Comparison of ENCODE assay signal across 21 cellular contexts in the genomic region with DNA sequence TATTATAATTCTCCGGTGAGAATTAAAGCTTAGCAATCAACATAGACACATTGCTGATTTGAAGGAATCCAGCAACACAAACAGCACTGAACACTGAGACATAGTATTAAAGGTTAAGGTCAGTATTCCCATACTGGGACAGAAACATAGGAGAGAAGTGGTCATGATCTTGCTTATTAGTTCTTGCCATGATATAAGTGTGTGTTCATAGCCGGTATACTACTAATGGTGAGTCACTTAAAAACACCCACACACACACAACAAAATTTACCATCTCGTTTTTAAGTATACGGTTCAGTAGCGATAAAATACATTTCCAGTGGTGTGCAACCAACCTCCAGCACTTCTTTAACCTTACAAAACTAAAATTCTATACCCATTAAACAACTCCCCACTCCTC.
"Had no signal": no experiment of that assay in that cellular context is flagged by ENCODE, and none has a peak within 500 bp of the region (broad histone marks: within the 10 kb centered on the region; RNA-seq: fewer than 3 reads in every experiment).

No MANE protein-coding gene starts in this region.

- H3K27ac Mint-ChIP-seq: dendritic cell treated with granulocyte-macrophage colony-stimulating factor and Interleukin-4, amounts not matched to agents 40 ng/mL and 50 ng/mL, for 4 days; effector memory CD8-positive, alpha-beta T cell; stimulated activated effector memory CD8-positive, alpha-beta T cell treated with anti-CD3 and anti-CD28 coated beads, Interleukin-12 subunit alpha, Interleukin-12 subunit beta, amount 100 ng/mL, for 72 hours; type B pancreatic cell had no signal

- ATAC-seq: effector memory CD8-positive, alpha-beta T cell; heart left ventricle; naive thymus-derived CD4-positive, alpha-beta T cell; right cardiac atrium; stimulated activated effector memory CD8-positive, alpha-beta T cell treated with anti-CD3 and anti-CD28 coated beads, Interleukin-12 subunit alpha, Interleukin-12 subunit beta, amount 100 ng/mL, for 72 hours; stimulated activated naive CD8-positive, alpha-beta T cell treated with anti-CD3 and anti-CD28 coated beads, Interleukin-15, Interleukin-2, amounts not matched to agents 100 U/mL and 50 U/mL, for 24 hours had no signal

- H3K4me1 Mint-ChIP-seq: naive thymus-derived CD4-positive, alpha-beta T cell; neural crest cell; stimulated activated effector memory CD8-positive, alpha-beta T cell treated with anti-CD3 and anti-CD28 coated beads, Interleukin-12 subunit alpha, Interleukin-12 subunit beta, amount 100 ng/mL, for 72 hours had no signal

- H3K27me3 ChIP-seq: heart left ventricle, ovary, suprapubic skin, thyroid gland had no signal

- H3K27me3 Mint-ChIP-seq: dendritic cell treated with granulocyte-macrophage colony-stimulating factor and Interleukin-4, amounts not matched to agents 40 ng/mL and 50 ng/mL, for 4 days; effector memory CD8-positive, alpha-beta T cell; type B pancreatic cell had no signal

- FAIRE-seq: colon, frontal cortex, urothelium cell line had no signal

- H3K9me3 ChIP-seq: ovary, suprapubic skin, thyroid gland had no signal

- H3K36me3 ChIP-seq: ovary, thyroid gland had no signal

- H3K4me3 Mint-ChIP-seq: dendritic cell treated with granulocyte-macrophage colony-stimulating factor and Interleukin-4, amounts not matched to agents 40 ng/mL and 50 ng/mL, for 4 days; effector memory CD8-positive, alpha-beta T cell; naive thymus-derived CD4-positive, alpha-beta T cell; neural crest cell; stimulated activated effector memory CD8-positive, alpha-beta T cell treated with anti-CD3 and anti-CD28 coated beads, Interleukin-12 subunit alpha, Interleukin-12 subunit beta, amount 100 ng/mL, for 72 hours; type B pancreatic cell had no signal

- H3K4me3 ChIP-seq: heart left ventricle, ovary, smooth muscle cell, suprapubic skin, thyroid gland had no signal

- DNase-seq: effector memory CD8-positive, alpha-beta T cell; heart left ventricle; hippocampal formation; kidney glomerular epithelial cell; mammary epithelial cell; naive thymus-derived CD4-positive, alpha-beta T cell; ovary; right cardiac atrium; stimulated activated CD4-positive, alpha-beta T cell treated with anti-CD3 and anti-CD28 coated beads, Interleukin-2, amount 100 ng/mL, for 48 hours; stimulated activated CD8-positive, alpha-beta memory T cell treated with anti-CD3 and anti-CD28 coated beads, Interleukin-4, amount 100 ng/mL, for 48 hours; stimulated activated naive CD8-positive, alpha-beta T cell treated with anti-CD3 and anti-CD28 coated beads, Interleukin-15, Interleukin-2, amounts not matched to agents 100 U/mL and 50 U/mL, for 24 hours; thyroid gland had no signal

- H3K27ac ChIP-seq: heart left ventricle, ovary, suprapubic skin, thyroid gland had no signal

- H3K9me3 Mint-ChIP-seq: type B pancreatic cell had no signal

- H3K4me1 ChIP-seq: heart left ventricle, suprapubic skin, thyroid gland had no signal
